In the genomic region with DNA sequence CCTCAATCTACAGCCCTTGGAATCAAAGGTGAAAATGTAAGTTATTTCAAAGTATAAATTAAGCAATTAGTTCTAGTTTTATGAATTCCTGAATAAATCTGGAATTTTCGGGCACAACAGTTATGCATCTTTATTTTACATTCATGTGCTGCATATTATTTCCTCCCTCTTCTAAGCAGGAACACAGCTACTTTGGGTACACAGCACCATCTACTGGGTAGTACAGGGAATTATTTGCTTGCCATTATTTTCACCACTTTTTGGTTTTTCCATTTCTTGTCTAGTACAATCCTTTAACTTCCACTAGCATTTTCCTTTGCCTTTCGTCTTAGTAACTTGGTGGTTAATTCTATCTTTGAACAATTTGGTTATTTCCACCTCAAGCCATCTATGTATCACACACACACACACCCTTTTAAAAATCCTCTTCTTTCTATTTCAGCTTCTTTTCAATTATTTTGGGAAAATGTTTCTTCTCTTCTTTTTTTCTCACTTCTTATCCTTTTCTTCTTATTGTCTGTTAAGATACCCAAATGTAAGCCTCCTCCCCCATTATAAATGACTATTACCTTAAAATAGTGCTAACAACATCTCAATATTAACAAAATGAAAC, we compare ENCODE assay signal across 8 cellular contexts.
A peak's percentile ranks its signal among the peaks of the same experiment; 100 is the strongest.
DNase-seq lines count a peak whose midpoint lies in the region; ATAC-seq and TF ChIP-seq lines count a peak whose summit lies in the region.

No MANE protein-coding gene starts in this region.

- H3K4me1 ChIP-seq in KMS-11 (ENCODE audit: low read depth, poor library complexity, severe bottlenecking) (no peaks in the 10 kb centered on the region), hepatocyte (ENCODE audit: insufficient read depth) (no peaks in the 10 kb centered on the region), uterus (no peaks in the 10 kb centered on the region)

- H3K4me3 ChIP-seq in KMS-11 (IDR thresholded peaks at IDR 0.05; ENCODE audit: insufficient read depth, low read depth, low read length) (no peak overlapping the region), hepatocyte (no peak overlapping the region), uterus (no peak overlapping the region)

- H3K79me2 ChIP-seq in KMS-11 (ENCODE audit: insufficient read depth, low read depth): no peaks in the 10 kb centered on the region
- H3K79me2 ChIP-seq in hepatocyte: no peaks in the 10 kb centered on the region

- no peak overlapping the region for H3K9ac ChIP-seq in KMS-11

- no peaks in the 10 kb centered on the region for H3K36me3 ChIP-seq in KMS-11 (ENCODE audit: insufficient read depth)
- H3K36me3 ChIP-seq in hepatocyte (replicated peaks; ENCODE audit: insufficient read depth, low read depth): no peaks in the 10 kb centered on the region
- H3K36me3 ChIP-seq in uterus: no peaks in the 10 kb centered on the region

- H3K4me2 ChIP-seq in KMS-11 (no peak overlapping the region), hepatocyte (no peak overlapping the region)

- no peaks in the 10 kb centered on the region for H3K27me3 ChIP-seq in KMS-11 (ENCODE audit: insufficient read depth, low read depth)
- H3K27me3 ChIP-seq in hepatocyte: no peaks in the 10 kb centered on the region
- no peaks in the 10 kb centered on the region for H3K27me3 ChIP-seq in uterus

- H3K9me2 ChIP-seq in hepatocyte (replicated peaks; ENCODE audit: insufficient read depth): no peaks in the 10 kb centered on the region

- no peaks in the 10 kb centered on the region for H4K20me1 ChIP-seq in KMS-11 (ENCODE audit: insufficient read depth)
- H4K20me1 ChIP-seq in hepatocyte (ENCODE audit: insufficient read depth, poor library complexity, severe bottlenecking): no peaks in the 10 kb centered on the region

- no peak for ATAC-seq in HG02798 (IDR thresholded peaks at IDR 0.05; ENCODE audit: poor library complexity, unreplicated experiment)

- DNase-seq in SKM-1 (lab: John Stamatoyannopoulos, UW; ENCODE audit: unreplicated experiment) (peak; percentile 11), hepatocyte (ENCODE audit: low spot score) (peak; percentile 41), D341Med (ENCODE audit: low spot score) (no peak), uterus (no peak)
- no peak for DNase-seq in activated T-cell treated with anti-CD3 and anti-CD28 coated beads, Interleukin-2, amount 50 U/mL, for 1 hour

- TF ChIP-seq CTCF in GM12872 (IDR thresholded peaks at IDR 0.05; ENCODE audit: insufficient read depth, low read depth, low read length) (peak; percentile 52; the same call in 2 of the 3 replicates), KMS-11 (conservative IDR thresholded peaks at IDR 0.05; ENCODE audit: low read depth, low read length) (peak; percentile 93), hepatocyte (IDR thresholded peaks at IDR 0.05; ENCODE audit: poor library complexity) (peak; percentile 63), uterus (IDR thresholded peaks at IDR 0.05) (peak in 1 of 4 experiments; percentile 16)

- H3K27ac ChIP-seq in KMS-11 (no peak overlapping the region), hepatocyte (no peak overlapping the region), uterus (no peak overlapping the region)

- H3K9me3 ChIP-seq in hepatocyte (ENCODE audit: low read depth) (no peaks in the 10 kb centered on the region), uterus (peaks cover 0 to 2% of the 10 kb centered on the region in 2 donors)

- 27% methylated on average over 2 of the region's 2 CpGs for WGBS in hepatocyte (ENCODE audit: low lambda C conversion rate, missing lambda C conversion rate)

- no peak overlapping the region for H2AFZ ChIP-seq in KMS-11 (ENCODE audit: low read depth)
- H2AFZ ChIP-seq in hepatocyte: no peak overlapping the region

- intact Hi-C loops in uterus (cut with DNase I; ENCODE audit: low total_unique reads): loop anchor here (10.0 kb wide), 1 partner anchor 408 kb away; no protein-coding TSS in a partner anchor

- TF ChIP-seq POLR2A in uterus (IDR thresholded peaks at IDR 0.05): no peak

Comparison
In these comparisons a context has a peak if more than half of its experiments do, and no peak if none do; other contexts are left out.
1. DNase-seq: peak in SKM-1 (single experiment) and hepatocyte (single experiment); none in D341Med (single experiment), activated T-cell treated with anti-CD3 and anti-CD28 coated beads, Interleukin-2, amount 50 U/mL, for 1 hour (single experiment) and uterus (0 of 2).